1 cellular context compared by ENCODE assay signal in the genomic region with DNA sequence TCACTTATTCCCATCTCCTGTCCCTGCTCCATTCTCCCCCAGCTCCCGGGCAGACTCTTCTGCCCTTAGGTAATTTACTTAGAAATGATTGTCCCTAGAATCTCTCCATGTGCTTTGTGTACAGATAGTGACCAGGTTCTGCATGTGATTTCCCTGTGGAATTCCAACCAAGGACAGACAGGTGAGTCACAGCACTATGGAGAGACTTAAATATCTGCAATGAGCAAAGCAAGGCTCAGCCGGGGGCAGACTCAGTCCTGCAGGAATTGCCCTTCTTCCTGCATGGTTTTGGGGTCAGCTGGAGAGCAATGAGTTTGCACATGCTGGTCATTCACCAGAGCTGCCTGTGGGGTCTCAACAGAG.
TF ChIP-seq lines count a peak whose summit lies in the region.

No MANE protein-coding gene starts in this region.

TF ChIP-seq in HepG2, 621 proteins besides CTCF, POLR2A, EP300 and RAD21 (continued from another document):
- TF ChIP-seq, protein P1, sequence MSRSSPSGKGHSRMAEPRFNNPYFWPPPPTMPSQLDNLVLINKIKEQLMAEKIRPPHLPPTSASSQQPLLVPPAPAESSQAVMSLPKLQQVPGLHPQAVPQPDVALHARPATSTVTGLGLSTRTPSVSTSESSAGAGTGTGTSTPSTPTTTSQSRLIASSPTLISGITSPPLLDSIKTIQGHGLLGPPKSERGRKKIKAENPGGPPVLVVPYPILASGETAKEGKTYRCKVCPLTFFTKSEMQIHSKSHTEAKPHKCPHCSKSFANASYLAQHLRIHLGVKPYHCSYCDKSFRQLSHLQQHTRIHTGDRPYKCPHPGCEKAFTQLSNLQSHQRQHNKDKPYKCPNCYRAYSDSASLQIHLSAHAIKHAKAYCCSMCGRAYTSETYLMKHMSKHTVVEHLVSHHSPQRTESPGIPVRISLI (CRISPR knock-in tag; IDR thresholded peaks at IDR 0.05; ENCODE audit: borderline replicate concordance) = no peak
- TF ChIP-seq ZNF747 (CRISPR knock-in tag; IDR thresholded peaks at IDR 0.05; ENCODE audit: borderline replicate concordance) (no peak), ZNF331 (CRISPR knock-in tag; IDR thresholded peaks at IDR 0.05) (no peak), ZNF589 (CRISPR knock-in tag; conservative IDR thresholded peaks at IDR 0.05) (no peak), RAD51 (IDR thresholded peaks at IDR 0.05; ENCODE audit: borderline replicate concordance) (no peak)
- TF ChIP-seq, protein P2, sequence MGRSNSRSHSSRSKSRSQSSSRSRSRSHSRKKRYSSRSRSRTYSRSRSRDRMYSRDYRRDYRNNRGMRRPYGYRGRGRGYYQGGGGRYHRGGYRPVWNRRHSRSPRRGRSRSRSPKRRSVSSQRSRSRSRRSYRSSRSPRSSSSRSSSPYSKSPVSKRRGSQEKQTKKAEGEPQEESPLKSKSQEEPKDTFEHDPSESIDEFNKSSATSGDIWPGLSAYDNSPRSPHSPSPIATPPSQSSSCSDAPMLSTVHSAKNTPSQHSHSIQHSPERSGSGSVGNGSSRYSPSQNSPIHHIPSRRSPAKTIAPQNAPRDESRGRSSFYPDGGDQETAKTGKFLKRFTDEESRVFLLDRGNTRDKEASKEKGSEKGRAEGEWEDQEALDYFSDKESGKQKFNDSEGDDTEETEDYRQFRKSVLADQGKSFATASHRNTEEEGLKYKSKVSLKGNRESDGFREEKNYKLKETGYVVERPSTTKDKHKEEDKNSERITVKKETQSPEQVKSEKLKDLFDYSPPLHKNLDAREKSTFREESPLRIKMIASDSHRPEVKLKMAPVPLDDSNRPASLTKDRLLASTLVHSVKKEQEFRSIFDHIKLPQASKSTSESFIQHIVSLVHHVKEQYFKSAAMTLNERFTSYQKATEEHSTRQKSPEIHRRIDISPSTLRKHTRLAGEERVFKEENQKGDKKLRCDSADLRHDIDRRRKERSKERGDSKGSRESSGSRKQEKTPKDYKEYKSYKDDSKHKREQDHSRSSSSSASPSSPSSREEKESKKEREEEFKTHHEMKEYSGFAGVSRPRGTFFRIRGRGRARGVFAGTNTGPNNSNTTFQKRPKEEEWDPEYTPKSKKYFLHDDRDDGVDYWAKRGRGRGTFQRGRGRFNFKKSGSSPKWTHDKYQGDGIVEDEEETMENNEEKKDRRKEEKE (IDR thresholded peaks at IDR 0.05) = no peak
